ENCODE assay signal across 10 cellular contexts in the genomic region with DNA sequence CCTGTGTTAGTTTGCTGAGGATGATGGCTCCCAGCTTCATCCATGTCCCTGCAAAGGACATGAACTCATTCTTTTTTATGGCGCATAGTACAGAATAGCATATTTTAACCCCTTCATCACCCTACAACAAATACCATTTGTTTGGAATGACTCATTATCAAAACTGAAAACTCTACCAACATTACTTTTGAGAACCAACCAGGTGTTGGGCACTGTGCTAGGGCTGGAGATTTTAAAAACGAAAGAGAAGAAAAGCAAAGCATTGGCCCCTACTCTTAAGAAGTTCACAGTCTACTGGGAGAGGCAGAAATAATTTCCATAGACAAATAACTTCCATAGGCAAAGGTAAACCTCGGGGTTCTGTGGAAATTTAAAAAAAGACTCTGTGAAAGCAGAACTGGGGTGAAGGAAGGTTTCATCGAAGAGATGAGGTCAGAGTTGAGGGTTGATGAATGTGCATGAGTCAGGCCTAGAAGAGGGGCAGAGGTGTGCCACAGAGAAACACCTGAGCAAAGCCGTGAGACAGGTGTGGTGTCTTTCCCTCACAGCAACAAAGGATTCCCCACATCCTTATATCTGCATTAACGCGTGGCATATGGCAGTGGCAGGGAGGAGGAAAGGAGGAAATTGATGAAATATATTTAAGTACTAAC. TPM values are rescaled to one million over a fixed set of nuclear protein-coding genes. Genes with fewer than 3 reads are reported as not detected.
A peak's percentile ranks its signal among the peaks of the same experiment; 100 is the strongest.
DNase-seq lines count a peak whose midpoint lies in the region; ATAC-seq and TF ChIP-seq lines count a peak whose summit lies in the region.
"Had no signal": no experiment of that assay in that cellular context is flagged by ENCODE, and none has a peak within 500 bp of the region (broad histone marks: within the 10 kb centered on the region; RNA-seq: fewer than 3 reads in every experiment).

No MANE protein-coding gene starts in this region.

- H3K4me3 Mint-ChIP-seq in CD4-positive, alpha-beta memory T cell = no peak overlapping the region
- H3K4me3 Mint-ChIP-seq: activated naive CD4-positive, alpha-beta T cell treated with anti-CD3 and anti-CD28 coated beads for 36 hours had no signal

- peak; percentile 73 for ATAC-seq in GM21717 (IDR thresholded peaks at IDR 0.05; ENCODE audit: unreplicated experiment)

- peaks cover 0 to 4% (median 4%) of the 10 kb centered on the region in 4 donors for H3K4me1 Mint-ChIP-seq in CD4-positive, alpha-beta memory T cell

- intact Hi-C loops in mammary epithelial cell (cut with micrococcal nuclease) = no loop called here
- intact Hi-C loops in CD4-positive, alpha-beta memory T cell (cut with micrococcal nuclease) = no loop called here

- no peak overlapping the region for H3K9ac ChIP-seq in mammary epithelial cell (ENCODE audit: insufficient read depth, low read length)

- BruUV-seq in mammary epithelial cell (replicated peaks; lab: Mats Ljungman, UMichigan) = no TSS peak

- dilution Hi-C loops in mammary epithelial cell (cut with HindIII; ENCODE audit: low sequenced_read_pairs) = no loop called here

- H3K4me3 ChIP-seq in mammary epithelial cell (replicated peaks in 1 of 3; ENCODE audit: insufficient read depth in 1 of 3, low read depth in 2 of 3, low read length in 3 of 3) = no peak overlapping the region
- H3K4me3 ChIP-seq in CD4-positive, alpha-beta memory T cell (ENCODE audit: low read length in 2 of 2) = no peak overlapping the region

- H3K36me3 Mint-ChIP-seq in CD4-positive, alpha-beta memory T cell = peaks cover 2 to 12% of the 10 kb centered on the region in 2 donors

- no peaks in the 10 kb centered on the region for H3K36me3 ChIP-seq in mammary epithelial cell (ENCODE audit: insufficient read depth, low read length)
- no peaks in the 10 kb centered on the region for H3K36me3 ChIP-seq in CD4-positive, alpha-beta memory T cell (ENCODE audit: insufficient read depth, low read length)

- H4K20me1 ChIP-seq in mammary epithelial cell (ENCODE audit: insufficient read depth, low read length) = no peaks in the 10 kb centered on the region

- peak overlapping the region; percentile 57 for H3K27ac ChIP-seq in mammary epithelial cell (ENCODE audit: insufficient read depth, low read depth, low read length)
- no peak overlapping the region for H3K27ac ChIP-seq in CD4-positive, alpha-beta memory T cell (ENCODE audit: low read depth, low read length)

- peak; percentile 67 for DNase-seq in COLO668 (lab: John Stamatoyannopoulos, UW; ENCODE audit: unreplicated experiment)
- DNase-seq in NCI-H2196 (lab: John Stamatoyannopoulos, UW; ENCODE audit: unreplicated experiment) = peak; percentile 73
- peak; percentile 79 for DNase-seq in mammary epithelial cell
- DNase-seq in activated effector memory CD4-positive, alpha-beta T cell treated with Interleukin-2 at 50 U/mL for 16 hours = no peak
- DNase-seq in CD4-positive, alpha-beta memory T cell = no peak
- DNase-seq in NOMO-1 (lab: John Stamatoyannopoulos, UW; ENCODE audit: unreplicated experiment in 2 of 2) = no peak
- DNase-seq in T-helper 9 cell = no peak
- DNase-seq: activated naive CD4-positive, alpha-beta T cell treated with anti-CD3 and anti-CD28 coated beads for 36 hours; NCI-H1694 had no signal

- no peaks in the 10 kb centered on the region for H3K79me2 ChIP-seq in mammary epithelial cell (ENCODE audit: insufficient read depth, low read length)

- H3K27ac Mint-ChIP-seq in CD4-positive, alpha-beta memory T cell = peak overlapping the region in 3 of 7 donors; percentile 18 to 51 (median 34)
- H3K27ac Mint-ChIP-seq: activated naive CD4-positive, alpha-beta T cell treated with anti-CD3 and anti-CD28 coated beads for 36 hours had no signal

- no peak for TF ChIP-seq CTCF in mammary epithelial cell (conservative IDR thresholded peaks at IDR 0.05 in 1 of 2, IDR thresholded peaks at IDR 0.05 in 1 of 2; ENCODE audit: extremely low read depth in 1 of 2, insufficient read depth in 1 of 2, low read depth in 1 of 2, low read length in 2 of 2)

- no peaks in the 10 kb centered on the region for H3K27me3 Mint-ChIP-seq in CD4-positive, alpha-beta memory T cell

- H3K9me3 Mint-ChIP-seq in CD4-positive, alpha-beta memory T cell = no peaks in the 10 kb centered on the region
- H3K9me3 Mint-ChIP-seq: activated naive CD4-positive, alpha-beta T cell treated with anti-CD3 and anti-CD28 coated beads for 36 hours had no signal

- peak overlapping the region; percentile 36 for H3K4me2 ChIP-seq in mammary epithelial cell (ENCODE audit: insufficient read depth, low read depth, low read length)

- H2AFZ ChIP-seq in mammary epithelial cell (ENCODE audit: low read depth, low read length) = no peak overlapping the region

- in situ Hi-C loops in mammary epithelial cell (cut with MboI; ENCODE audit: low sequenced_read_pairs in 2 of 2) = loop anchor here in 1 of 2 donors (10.0 kb wide), 1 partner anchor 103 kb away; no protein-coding TSS in a partner anchor

- POLR2A ChIA-PET in CD4-positive, alpha-beta memory T cell (lab: Charles Lee; ENCODE audit: partially characterized antibody) = no interaction called here

- 38% methylated on average over 7 of the region's 7 CpGs for WGBS in mammary epithelial cell (ENCODE audit: low coverage, missing lambda C conversion rate)

- peaks cover 35% of the 10 kb centered on the region for H3K4me1 ChIP-seq in mammary epithelial cell (ENCODE audit: insufficient read depth, low read length)
- no peaks in the 10 kb centered on the region for H3K4me1 ChIP-seq in CD4-positive, alpha-beta memory T cell (ENCODE audit: insufficient read depth, low read length)

- CTCF ChIA-PET in mammary epithelial cell (lab: Charles Lee; ENCODE audit: low non-redundant PET) = no interaction called here
- CTCF ChIA-PET in CD4-positive, alpha-beta memory T cell (lab: Charles Lee; ENCODE audit: partially characterized antibody) = no interaction called here

- H3K27me3 ChIP-seq in mammary epithelial cell (ENCODE audit: insufficient read depth, low read length) = no peaks in the 10 kb centered on the region
- no peaks in the 10 kb centered on the region for H3K27me3 ChIP-seq in CD4-positive, alpha-beta memory T cell (ENCODE audit: insufficient read depth, low read length)

- no peaks in the 10 kb centered on the region for H3K9me3 ChIP-seq in mammary epithelial cell (replicated peaks; ENCODE audit: insufficient read depth, low read length)
- H3K9me3 ChIP-seq in CD4-positive, alpha-beta memory T cell (ENCODE audit: control insufficient read depth in 1 of 2, low read length in 2 of 2) = no peaks in the 10 kb centered on the region

RNA-seq across cellular contexts. Expression of a gene that starts 51.0 kb away (rescaled TPM):
- 1 to 10 TPM; 2.0 to 2.7 TPM for total RNA-seq in mammary epithelial cell
- 0.26 TPM for polyA plus RNA-seq in mammary epithelial cell
- polyA minus RNA-seq in mammary epithelial cell = not detected
- 1 to 10 TPM; 6.5 to 7.3 TPM for total RNA-seq in CD4-positive, alpha-beta memory T cell
- 1 to 10 TPM in 1 of 2 donors, under 1 TPM in 1; 0.37 to 3.7 TPM for polyA plus RNA-seq in CD4-positive, alpha-beta memory T cell

Comparison
In these comparisons a context has a peak if more than half of its experiments do, and no peak if none do; other contexts are left out.
1. DNase-seq: peak in COLO668 (single experiment), NCI-H2196 (single experiment) and mammary epithelial cell (single experiment); none in activated effector memory CD4-positive, alpha-beta T cell treated with Interleukin-2 at 50 U/mL for 16 hours (single experiment), CD4-positive, alpha-beta memory T cell (0 of 5), NOMO-1 (0 of 2) and T-helper 9 cell (single experiment).